8 cellular contexts compared by ENCODE assay signal in the genomic region with DNA sequence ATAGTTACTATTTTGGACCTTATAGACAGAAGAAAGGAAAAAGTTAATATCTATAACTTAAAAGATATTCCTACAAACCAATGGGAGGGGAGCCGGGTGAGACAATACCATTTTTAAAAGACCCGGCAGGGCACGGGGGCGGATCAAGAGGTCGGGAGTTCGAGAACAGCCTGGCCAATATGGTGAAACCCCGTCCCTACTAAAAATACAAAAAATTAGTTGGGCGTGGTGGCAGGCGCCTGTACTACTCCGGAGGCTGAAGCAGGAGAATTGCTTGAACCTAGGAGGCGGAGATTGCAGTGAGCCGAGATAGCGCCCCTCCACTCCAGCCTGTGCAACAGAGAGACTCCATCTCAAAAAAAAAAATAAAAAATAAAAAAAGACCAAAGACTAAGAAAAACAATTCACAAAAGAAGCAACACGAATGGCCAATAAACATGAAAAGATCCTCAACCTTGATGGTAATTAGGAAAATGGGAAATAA. TPM values are rescaled to one million over a fixed set of nuclear protein-coding genes. Genes with fewer than 3 reads are reported as not detected.
DNase-seq lines count a peak whose midpoint lies in the region; ATAC-seq, FAIRE-seq and TF ChIP-seq lines count a peak whose summit lies in the region.

No MANE protein-coding gene starts in this region.

- TF ChIP-seq CTCF in RWPE2 (IDR thresholded peaks at IDR 0.05; ENCODE audit: poor library complexity, severe bottlenecking) (no peak), endothelial cell of umbilical vein (IDR thresholded peaks at IDR 0.05; ENCODE audit: extremely low read depth in 1 of 2, insufficient read depth in 1 of 2, low read depth in 1 of 2, low read length in 2 of 2) (no peak), sigmoid colon (IDR thresholded peaks at IDR 0.05) (no peak), GM13976 (IDR thresholded peaks at IDR 0.05; ENCODE audit: borderline replicate concordance, control extremely low read depth, extremely low read depth, insufficient read depth, missing control alignments) (no peak)

- no peak for TF ChIP-seq EP300 in sigmoid colon (IDR thresholded peaks at IDR 0.05)

- peaks cover 36% of the 10 kb centered on the region for H3K79me2 ChIP-seq in endothelial cell of umbilical vein (ENCODE audit: control insufficient read depth, insufficient read depth, low read length)

- ATAC-seq in RWPE2 (ENCODE audit: low read depth) = no peak
- no peak for ATAC-seq in GM21825 (IDR thresholded peaks at IDR 0.05; ENCODE audit: unreplicated experiment)

- H3K27ac ChIP-seq in RWPE2 (ENCODE audit: poor library complexity, severe bottlenecking) (peak overlapping the region; percentile 59), endothelial cell of umbilical vein (ENCODE audit: insufficient read depth, low read depth, low read length) (no peak overlapping the region), sigmoid colon (peak overlapping the region; percentile 88 to 95 (median 90))

- dilution Hi-C loops in endothelial cell of umbilical vein (cut with MboI; ENCODE audit: extremely low pct_ligation_motif_present, low sequenced_read_pairs) = loop anchor here (25.0 kb wide), 1 partner anchor 95 kb away; no protein-coding TSS in a partner anchor

- TF ChIP-seq POLR2A in endothelial cell of umbilical vein (IDR thresholded peaks at IDR 0.05; ENCODE audit: low read depth, low read length) (no peak), sigmoid colon (IDR thresholded peaks at IDR 0.05) (no peak)

- peak overlapping the region; percentile 93 for H3K4me3 ChIP-seq in RWPE2 (ENCODE audit: severe bottlenecking)
- H3K4me3 ChIP-seq in endothelial cell of umbilical vein (replicated peaks in 1 of 3; ENCODE audit: insufficient read depth in 1 of 3, low read depth in 1 of 3, low read length in 3 of 3) = peak overlapping the region; percentile 64 to 100 (median 80)
- H3K4me3 ChIP-seq in sigmoid colon = peak overlapping the region; percentile 65 to 87 (median 74)

- H3K4me1 ChIP-seq in RWPE2 (ENCODE audit: insufficient read depth, poor library complexity, severe bottlenecking) = peaks cover 14% of the 10 kb centered on the region
- peaks cover 16% of the 10 kb centered on the region for H3K4me1 ChIP-seq in endothelial cell of umbilical vein (ENCODE audit: control insufficient read depth, extremely low read depth, insufficient read depth, low read length)
- peaks cover 0 to 39% (median 34%) of the 10 kb centered on the region in 4 donors for H3K4me1 ChIP-seq in sigmoid colon

- peak overlapping the region; percentile 64 for H2AFZ ChIP-seq in endothelial cell of umbilical vein (ENCODE audit: low read depth, low read length)

- peak overlapping the region; percentile 96 for H3K9ac ChIP-seq in endothelial cell of umbilical vein (replicated peaks; ENCODE audit: extremely low read depth, insufficient read depth, low read length)

- H3K9me3 ChIP-seq in RWPE2 (ENCODE audit: severe bottlenecking) (no peaks in the 10 kb centered on the region), endothelial cell of umbilical vein (replicated peaks; ENCODE audit: control insufficient read depth, insufficient read depth, low read length) (no peaks in the 10 kb centered on the region), sigmoid colon (no peaks in the 10 kb centered on the region)

- FAIRE-seq in endothelial cell of umbilical vein (lab: Jason Lieb, UNC) = no peak

- H3K4me2 ChIP-seq in endothelial cell of umbilical vein (ENCODE audit: insufficient read depth, low read length) = peak overlapping the region; percentile 63

- intact Hi-C loops in endothelial cell of umbilical vein (cut with micrococcal nuclease) (no loop called here), sigmoid colon (cut with DNase I) (loop anchor here (5.0 kb wide), 1 partner anchor 130 kb away; no protein-coding TSS in a partner anchor)

- H3K27me3 ChIP-seq in RWPE2 (ENCODE audit: insufficient read depth, poor library complexity, severe bottlenecking) (peaks cover 5% of the 10 kb centered on the region), endothelial cell of umbilical vein (ENCODE audit: control insufficient read depth in 2 of 2, insufficient read depth in 2 of 2, low read length in 2 of 2) (peaks cover 16 to 23% of the 10 kb centered on the region in 2 experiments), sigmoid colon (peaks cover 0 to 6% (median 0%) of the 10 kb centered on the region in 3 donors)

- WGBS in sigmoid colon, 2 donors = 9 to 42% methylated on average over 14 of the region's 14 CpGs

- H3K36me3 ChIP-seq in RWPE2 (ENCODE audit: low read depth) = peaks cover 3% of the 10 kb centered on the region; the same call in 1 of the 2 replicates
- no peaks in the 10 kb centered on the region for H3K36me3 ChIP-seq in endothelial cell of umbilical vein (ENCODE audit: control insufficient read depth in 2 of 2, extremely low read depth in 1 of 2, insufficient read depth in 2 of 2, low read length in 2 of 2)
- H3K36me3 ChIP-seq in sigmoid colon = no peaks in the 10 kb centered on the region

- in situ Hi-C loops in GM13976 (cut with MboI; ENCODE audit: low sequenced_read_pairs, unreplicated experiment) = no loop called here

- CTCF ChIA-PET in endothelial cell of umbilical vein (lab: Charles Lee) = interaction anchor here (0.7 to 1.2 kb wide), 2 partner anchors 9 to 73 kb away, joined by 5 read pairs; no protein-coding TSS in a partner anchor

- BruUV-seq in endothelial cell of umbilical vein (replicated peaks; lab: Mats Ljungman, UMichigan) = no TSS peak

- no peaks in the 10 kb centered on the region for H4K20me1 ChIP-seq in endothelial cell of umbilical vein (replicated peaks; ENCODE audit: control insufficient read depth, extremely low read depth, insufficient read depth, low read length)

- H3K9me1 ChIP-seq in endothelial cell of umbilical vein (replicated peaks; ENCODE audit: control insufficient read depth, extremely low read depth, insufficient read depth, low read length) = no peaks in the 10 kb centered on the region

- POLR2A ChIA-PET in endothelial cell of umbilical vein (lab: Charles Lee) = interaction anchor here (0.7 kb wide), 1 partner anchor 46 kb away, joined by 3 read pairs; no protein-coding TSS in a partner anchor

- DNase-seq in NCI-H146 (lab: John Stamatoyannopoulos, UW) (peak; percentile 5), NCI-H146 treated with DMSO at 0.1 percent for 48 hours (lab: John Stamatoyannopoulos, UW; ENCODE audit: unreplicated experiment) (no peak), RWPE2 (ENCODE audit: low spot score) (no peak), endothelial cell of umbilical vein (ENCODE audit: low read depth, low spot score) (peak; percentile 6), sigmoid colon (no peak), NCI-H345 treated with DMSO at 0.1 percent for 48 hours (lab: John Stamatoyannopoulos, UW; ENCODE audit: unreplicated experiment) (no peak), GM13976 (ENCODE audit: low spot score) (no peak)

TF ChIP-seq in endothelial cell of umbilical vein, 7 proteins besides CTCF, POLR2A, EP300 and RAD21:
- TF ChIP-seq FOS (IDR thresholded peaks at IDR 0.05; ENCODE audit: borderline replicate concordance, insufficient read depth, low read length) (no peak), POLR2AphosphoS5 (IDR thresholded peaks at IDR 0.05; ENCODE audit: insufficient read depth, low read depth, low read length) (no peak), GATA2 (IDR thresholded peaks at IDR 0.05; ENCODE audit: insufficient read depth, insufficient read length, low read depth, low read length) (no peak), EZH2 (IDR thresholded peaks at IDR 0.05; ENCODE audit: borderline replicate concordance, low read depth, low read length, severe bottlenecking) (no peak), MYC (IDR thresholded peaks at IDR 0.05; ENCODE audit: low read depth, low read length) (no peak), JUN (IDR thresholded peaks at IDR 0.05; ENCODE audit: borderline replicate concordance, insufficient read depth, insufficient read length, low read depth) (no peak)
- TF ChIP-seq, protein P1, sequence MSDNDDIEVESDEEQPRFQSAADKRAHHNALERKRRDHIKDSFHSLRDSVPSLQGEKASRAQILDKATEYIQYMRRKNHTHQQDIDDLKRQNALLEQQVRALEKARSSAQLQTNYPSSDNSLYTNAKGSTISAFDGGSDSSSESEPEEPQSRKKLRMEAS (IDR thresholded peaks at IDR 0.05; ENCODE audit: insufficient read depth, insufficient read length) = no peak

RNA-seq across cellular contexts. Expression of a gene that starts 1.2 kb away (rescaled TPM):
- total RNA-seq in endothelial cell of umbilical vein (93.6 and 101 TPM in 2 replicates), sigmoid colon (10 to 100 TPM; 29.3 to 34.2 (median 31.0) TPM)
- polyA plus RNA-seq in endothelial cell of umbilical vein (107 and 118 TPM in 2 replicates), sigmoid colon (10 to 100 TPM; 29.4 to 66.5 (median 37.2) TPM)
- 99.0 and 120 TPM in 2 replicates for polyA plus RNA-seq in endothelial cell of umbilical vein (2011; cell fraction: cytosol; rRNA removed)
- polyA plus RNA-seq in endothelial cell of umbilical vein (2011; cell fraction: nucleus; rRNA removed) = 51.6 and 55.4 TPM in 2 replicates
- polyA plus RNA-seq in endothelial cell of umbilical vein (2012) = 78.2 and 122 TPM in 2 replicates
- 104 and 114 TPM in 2 replicates for polyA minus RNA-seq in endothelial cell of umbilical vein
- polyA minus RNA-seq in endothelial cell of umbilical vein (2011; cell fraction: cytosol; rRNA and poly(A)+ RNA removed) = 59.4 TPM
- 20.5 and 25.7 TPM in 2 replicates for polyA minus RNA-seq in endothelial cell of umbilical vein (2011; cell fraction: nucleus; rRNA and poly(A)+ RNA removed)

Comparison
In these comparisons a context has a peak if more than half of its experiments do, and no peak if none do; other contexts are left out.
1. DNase-seq: peak in NCI-H146 (single experiment) and endothelial cell of umbilical vein (single experiment); none in NCI-H146 treated with DMSO at 0.1 percent for 48 hours (single experiment), RWPE2 (single experiment), sigmoid colon (single experiment), NCI-H345 treated with DMSO at 0.1 percent for 48 hours (single experiment) and GM13976 (single experiment).
2. Peak in every context shown above with its lines, with median percentiles within 50 percentile points of each other: H3K4me3 ChIP-seq.